8 cellular contexts compared by ENCODE assay signal in the genomic region with DNA sequence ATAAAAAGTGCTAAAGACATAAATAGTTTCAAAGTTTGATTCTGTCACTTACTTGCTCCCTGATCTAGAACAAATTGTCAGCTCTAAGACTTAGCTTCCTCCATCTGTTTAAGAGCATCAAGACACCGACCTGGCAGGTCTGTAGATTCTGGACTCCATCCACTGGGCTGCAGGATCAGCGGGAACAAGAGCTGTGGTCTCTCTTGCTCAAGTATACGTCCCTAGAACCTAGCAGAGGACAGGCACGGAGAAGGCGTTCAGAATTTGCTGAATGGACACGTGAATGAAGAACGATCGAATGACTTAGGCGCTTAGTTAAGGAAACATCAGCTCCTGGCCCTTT. TPM values are rescaled to one million over a fixed set of nuclear protein-coding genes. Genes with fewer than 3 reads are reported as not detected.
DNase-seq lines count a peak whose midpoint lies in the region; ATAC-seq, FAIRE-seq and TF ChIP-seq lines count a peak whose summit lies in the region.

No MANE protein-coding gene starts in this region.

- ATAC-seq in GM12878 (no peak), upper lobe of left lung (ENCODE audit: low FRiP score in 2 of 2) (peak in 1 of 2 donors; percentile 12), GM21528 (IDR thresholded peaks at IDR 0.05; ENCODE audit: low FRiP score, unreplicated experiment) (no peak), HG02610 (IDR thresholded peaks at IDR 0.05; ENCODE audit: unreplicated experiment) (no peak)

- no peaks in the 10 kb centered on the region; the same call in 1 of the 2 replicates for H3K79me2 ChIP-seq in GM12878 (ENCODE audit: control insufficient read depth, insufficient read depth, low read length)

- H3K4me3 ChIP-seq in BE2C (ENCODE audit: low read depth, low read length), result peak overlapping the region; percentile 89
- peak overlapping the region; percentile 66 for H3K4me3 ChIP-seq in HUES48 (ENCODE audit: low read depth, low read length)
- peak overlapping the region; percentile 64 for H3K4me3 ChIP-seq in GM12878
- peak overlapping the region in 2 of 3 donors; percentile 53 to 62 for H3K4me3 ChIP-seq in liver (ENCODE audit: low read depth in 1 of 3, low read length in 3 of 3)
- H3K4me3 ChIP-seq in upper lobe of left lung, result peak overlapping the region in 3 of 4 donors; percentile 48 to 62 (median 56)

- H3K9me3 ChIP-seq in BE2C (no peaks in the 10 kb centered on the region), HUES48 (ENCODE audit: control insufficient read depth, insufficient read depth, low read length) (no peaks in the 10 kb centered on the region), GM12878 (replicated peaks; ENCODE audit: control insufficient read depth, insufficient read depth, low read length) (no peaks in the 10 kb centered on the region), liver (ENCODE audit: control insufficient read depth in 4 of 4, low read length in 3 of 4) (no peaks in the 10 kb centered on the region), upper lobe of left lung (no peaks in the 10 kb centered on the region)

- DNase-seq in BE2C, result peak; percentile 41
- no peak for DNase-seq in GM12878 (ENCODE audit: low read depth, low spot score)
- DNase-seq in upper lobe of left lung, result no peak
- no peak for DNase-seq in GF-D8 (lab: John Stamatoyannopoulos, UW)

- TF ChIP-seq POLR2A in GM12878 (IDR thresholded peaks at IDR 0.05; ENCODE audit: low read depth, low read length) (no peak), upper lobe of left lung (IDR thresholded peaks at IDR 0.05) (no peak)

- TF ChIP-seq RAD21 in GM12878 (IDR thresholded peaks at IDR 0.05; ENCODE audit: insufficient read depth, low read depth, low read length) (no peak), liver (IDR thresholded peaks at IDR 0.05) (no peak)

- peak overlapping the region; percentile 52 for H2AFZ ChIP-seq in GM12878 (ENCODE audit: control insufficient read depth, low read depth, low read length)

- H3K9ac ChIP-seq in HUES48 (ENCODE audit: low read depth, low read length) (peak overlapping the region; percentile 36; the same call in 1 of the 2 replicates), GM12878 (ENCODE audit: control insufficient read depth, insufficient read depth, low read length) (0 out of 2 replicates have a peak overlapping the region, but pooled peaks have one; percentile 10), liver (ENCODE audit: low read depth in 1 of 2, low read length in 2 of 2) (no peak overlapping the region)

- peaks cover 17% of the 10 kb centered on the region for H3K36me3 ChIP-seq in BE2C
- H3K36me3 ChIP-seq in HUES48 (ENCODE audit: control insufficient read depth, insufficient read depth, low read length), result peaks cover 16% of the 10 kb centered on the region
- H3K36me3 ChIP-seq in GM12878 (ENCODE audit: control insufficient read depth in 2 of 2, insufficient read depth in 2 of 2, low read length in 1 of 2), result no peaks in the 10 kb centered on the region
- no peaks in the 10 kb centered on the region for H3K36me3 ChIP-seq in liver (ENCODE audit: control insufficient read depth in 4 of 4, insufficient read depth in 3 of 4, low read depth in 1 of 4, low read length in 3 of 4)
- H3K36me3 ChIP-seq in upper lobe of left lung, result no peaks in the 10 kb centered on the region

- SMC1A ChIA-PET in GM12878 (lab: Charles Lee; ENCODE audit: uncharacterized antibody, unreplicated experiment), result no interaction called here

- CTCF ChIA-PET in GM12878 (lab: Yijun Ruan, JAX), result interaction anchor here (0.9 to 1.0 kb wide), 2 partner anchors 11 to 17 kb away, joined by 3 to 4 read pairs; no protein-coding TSS in a partner anchor

- no peak for FAIRE-seq in GM12878 (lab: Jason Lieb, UNC)

- BruUV-seq in GM12878 (replicated peaks; lab: Mats Ljungman, UMichigan), result no TSS peak

- no peak for TF ChIP-seq EP300 in GM12878 (IDR thresholded peaks at IDR 0.05; ENCODE audit: borderline replicate concordance in 1 of 2, control insufficient read depth in 1 of 2, low read depth in 2 of 2, low read length in 2 of 2)
- TF ChIP-seq EP300 in upper lobe of left lung (IDR thresholded peaks at IDR 0.05), result no peak

- TF ChIP-seq CTCF in BE2C (IDR thresholded peaks at IDR 0.05; ENCODE audit: low read depth, low read length) (no peak), GM12878 (IDR thresholded peaks at IDR 0.05 in 2 of 3, conservative IDR thresholded peaks at IDR 0.05 in 1 of 3; ENCODE audit: control insufficient read depth in 2 of 3, extremely low read depth in 1 of 3, insufficient read depth in 1 of 3, low read depth in 3 of 3, low read length in 3 of 3) (no peak), liver (IDR thresholded peaks at IDR 0.05; ENCODE audit: low read depth, low read length, missing input control) (no peak), upper lobe of left lung (IDR thresholded peaks at IDR 0.05) (no peak)

- in situ Hi-C loops in GM12878 (cut with MboI), result no loop called here

- POLR2A ChIA-PET in GM12878 (lab: Charles Lee), result no interaction called here

- H3K4me2 ChIP-seq in GM12878 (ENCODE audit: control insufficient read depth, insufficient read depth), result peak overlapping the region; percentile 69

- WGBS in GM12878 (ENCODE audit: insufficient coverage, insufficient replicate concordance, low lambda C conversion rate, missing lambda C conversion rate), result 58% methylated on average over 9 of the region's 9 CpGs
- 58% methylated on average over 9 of the region's 9 CpGs for WGBS in liver
- WGBS in upper lobe of left lung, 2 donors, result 26 to 27% methylated on average over 9 of the region's 9 CpGs

- H3K27me3 ChIP-seq in BE2C (no peaks in the 10 kb centered on the region), HUES48 (ENCODE audit: control insufficient read depth, insufficient read depth, low read length) (peaks cover 17% of the 10 kb centered on the region), GM12878 (replicated peaks in 1 of 2; ENCODE audit: control insufficient read depth in 2 of 2, insufficient read depth in 2 of 2, low read length in 1 of 2) (peaks cover 0 to 4% of the 10 kb centered on the region in 2 experiments; a peak in 2 of 4 replicates), liver (ENCODE audit: control insufficient read depth in 4 of 4, insufficient read depth in 4 of 4, low read length in 3 of 4) (no peaks in the 10 kb centered on the region), upper lobe of left lung (peaks cover 0 to 27% (median 11%) of the 10 kb centered on the region in 4 donors)

- H3K27ac ChIP-seq in HUES48 (ENCODE audit: low read depth, low read length) (no peak overlapping the region), GM12878 (ENCODE audit: control insufficient read depth, insufficient read depth) (no peak overlapping the region), liver (ENCODE audit: low read depth in 1 of 2, low read length in 2 of 2) (peak overlapping the region in 1 of 2 donors; percentile 54), upper lobe of left lung (peak overlapping the region; percentile 49 to 69 (median 52))

- no peaks in the 10 kb centered on the region; the same call in 1 of the 2 replicates for H3K4me1 ChIP-seq in BE2C
- peaks cover 26% of the 10 kb centered on the region for H3K4me1 ChIP-seq in HUES48 (ENCODE audit: control insufficient read depth, insufficient read depth, low read length)
- no peaks in the 10 kb centered on the region for H3K4me1 ChIP-seq in GM12878 (ENCODE audit: control insufficient read depth, insufficient read depth, low read length)
- H3K4me1 ChIP-seq in liver (ENCODE audit: control insufficient read depth in 4 of 4, insufficient read depth in 4 of 4, low read length in 3 of 4), result peaks cover 7 to 23% (median 13%) of the 10 kb centered on the region in 4 donors
- peaks cover 21 to 34% (median 25%) of the 10 kb centered on the region in 4 donors for H3K4me1 ChIP-seq in upper lobe of left lung

- RAD21 ChIA-PET in GM12878 (lab: Charles Lee; ENCODE audit: unreplicated experiment), result no interaction called here

- intact Hi-C loops in GM12878 (cut with micrococcal nuclease; ENCODE audit: unreplicated experiment), result no loop called here

- no peaks in the 10 kb centered on the region for H4K20me1 ChIP-seq in GM12878 (ENCODE audit: control insufficient read depth, insufficient read depth)

RNA-seq across cellular contexts. Expression of a gene that starts 1.1 kb away (rescaled TPM):
- polyA plus RNA-seq in BE2C (2012; ENCODE audit: insufficient read depth, insufficient read length, low read depth), result 27.8 TPM
- not detected in 2 replicates for total RNA-seq in GM12878 (2013; cell fraction: nucleolus; rRNA removed)
- total RNA-seq in GM12878 (2014; rRNA removed) (0.56 and 0.60 TPM in 2 replicates), GM12878 (2014; rRNA removed; fragmentation: Illumina TruSeq; extraction: Trizol) (0.54 and 0.69 TPM in 2 replicates), GM12878 (2021) (1.2 and 1.9 TPM in 2 replicates), liver (1 to 10 TPM; 2.0 TPM), upper lobe of left lung (10 to 100 TPM in 1 of 6 donors, 1 to 10 TPM in 5; 4.8 to 18.4 (median 8.7) TPM)
- 2.4 TPM for polyA plus RNA-seq in GM12878 (2011; ENCODE audit: low read depth)
- polyA plus RNA-seq in GM12878 (2011; rRNA removed) (0.01 and 0.09 TPM in 2 replicates), GM12878 (2014; fragmentation: Illumina TruSeq; extraction: Trizol) (0.57 and 0.89 TPM in 2 replicates), GM12878 (2014; fragmentation: Nextera tagmentation; extraction: Ambion mirVana) (under 1 TPM; 0.27 to 0.68 TPM), GM12878 (2014; rRNA removed) (0.74 and 1.1 TPM in 2 replicates), GM12878 (2016; fragmentation: Nextera tagmentation; extraction: Ambion mirVana) (under 1 TPM; 0.23 to 0.40 TPM), liver (under 1 TPM; 0.46 to 0.73 TPM)
- polyA plus RNA-seq in GM12878 (2011; cell fraction: cytosol; rRNA removed), result 0.03 TPM in 2 replicates
- polyA plus RNA-seq in GM12878 (2011; cell fraction: nucleus; rRNA removed), result 0.04 and 0.10 TPM in 2 replicates
- 3.7 and 4.9 TPM in 2 replicates for polyA plus RNA-seq in GM12878 (2012)
- not detected in 2 replicates for polyA minus RNA-seq in GM12878 (2011; rRNA and poly(A)+ RNA removed)
- not detected in 2 replicates for polyA minus RNA-seq in GM12878 (2011; cell fraction: cytosol; rRNA and poly(A)+ RNA removed)
- polyA minus RNA-seq in GM12878 (2011; cell fraction: nucleus; rRNA and poly(A)+ RNA removed), result 0.19 TPM in 1 of 2 replicates, not detected in the other

RNA-seq across cellular contexts. Expression of a gene that starts 33.5 kb away (rescaled TPM):
- 6.6 TPM for polyA plus RNA-seq in BE2C (2012; ENCODE audit: insufficient read depth, insufficient read length, low read depth)
- total RNA-seq in GM12878 (2013; cell fraction: nucleolus; rRNA removed), result 21.8 and 23.0 TPM in 2 replicates
- total RNA-seq in GM12878 (2014; rRNA removed) (19.0 and 20.7 TPM in 2 replicates), GM12878 (2014; rRNA removed; fragmentation: Illumina TruSeq; extraction: Trizol) (25.9 and 28.9 TPM in 2 replicates), GM12878 (2021) (19.6 and 20.8 TPM in 2 replicates), liver (100 to 1,000 TPM in 1 of 2 donors, 10 to 100 TPM in 1; 40.3 to 121 TPM), upper lobe of left lung (10 to 100 TPM; 27.2 to 86.2 (median 53.3) TPM)
- polyA plus RNA-seq in GM12878 (2011; ENCODE audit: low read depth), result 15.0 TPM
- polyA plus RNA-seq in GM12878 (2011; rRNA removed) (13.7 and 21.3 TPM in 2 replicates), GM12878 (2014; fragmentation: Illumina TruSeq; extraction: Trizol) (14.9 and 17.8 TPM in 2 replicates), GM12878 (2014; fragmentation: Nextera tagmentation; extraction: Ambion mirVana) (10 to 100 TPM in 1 of 2 experiments, 1 to 10 TPM in 1; 9.3 to 19.0 TPM), GM12878 (2014; rRNA removed) (9.7 and 11.4 TPM in 2 replicates), GM12878 (2016; fragmentation: Nextera tagmentation; extraction: Ambion mirVana) (10 to 100 TPM; 32.8 to 37.4 TPM), liver (10 to 100 TPM; 32.0 to 33.9 TPM)
- 6.3 and 7.2 TPM in 2 replicates for polyA plus RNA-seq in GM12878 (2011; cell fraction: cytosol; rRNA removed)
- 4.6 and 6.0 TPM in 2 replicates for polyA plus RNA-seq in GM12878 (2011; cell fraction: nucleus; rRNA removed)
- polyA plus RNA-seq in GM12878 (2012), result 19.2 and 20.5 TPM in 2 replicates
- polyA minus RNA-seq in GM12878 (2011; rRNA and poly(A)+ RNA removed), result 21.6 and 26.4 TPM in 2 replicates
- polyA minus RNA-seq in GM12878 (2011; cell fraction: cytosol; rRNA and poly(A)+ RNA removed), result 11.5 and 12.4 TPM in 2 replicates
- polyA minus RNA-seq in GM12878 (2011; cell fraction: nucleus; rRNA and poly(A)+ RNA removed), result 6.5 and 8.6 TPM in 2 replicates

Comparison
In these comparisons a context has a peak if more than half of its experiments do, and no peak if none do; other contexts are left out.
1. H3K27ac ChIP-seq: peak in upper lobe of left lung (4 of 4); none in HUES48 (single experiment) and GM12878 (single experiment).
2. H3K9ac ChIP-seq: peak in HUES48 (single experiment) and GM12878 (single experiment); none in liver (0 of 2).
3. Peak in every context shown above with its lines, with median percentiles within 50 percentile points of each other: H3K4me3 ChIP-seq.